Comparison of ENCODE assay signal across 23 cellular contexts in the genomic region with DNA sequence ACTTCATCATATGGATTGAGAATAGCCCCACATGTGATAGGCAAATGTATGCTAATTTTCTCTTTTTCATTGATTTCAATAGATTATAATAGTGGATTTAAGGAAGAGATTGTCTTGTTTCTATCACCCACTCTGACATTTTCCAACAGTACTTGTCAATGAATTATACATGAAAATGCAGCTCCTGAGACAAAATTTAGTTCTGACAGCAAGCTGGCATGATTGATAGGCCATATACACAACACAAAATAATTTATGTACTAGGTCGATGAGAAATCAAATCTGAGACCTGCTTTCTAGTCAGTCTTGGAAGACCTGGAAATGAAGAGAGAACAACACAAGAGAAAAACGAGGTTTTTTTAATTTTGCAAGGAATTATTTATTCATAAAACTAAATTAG.
DNase-seq lines count a peak whose midpoint lies in the region; ATAC-seq and TF ChIP-seq lines count a peak whose summit lies in the region.
"Had no signal": no experiment of that assay in that cellular context is flagged by ENCODE, and none has a peak within 500 bp of the region (broad histone marks: within the 10 kb centered on the region; RNA-seq: fewer than 3 reads in every experiment).

No MANE protein-coding gene starts in this region.

- no peaks in the 10 kb centered on the region for H3K36me3 ChIP-seq in sigmoid colon
- H3K36me3 ChIP-seq in uterus = no peaks in the 10 kb centered on the region
- no peaks in the 10 kb centered on the region for H3K36me3 ChIP-seq in GM23338 (ENCODE audit: insufficient read depth)
- no peaks in the 10 kb centered on the region for H3K36me3 ChIP-seq in upper lobe of left lung

- no peak overlapping the region for H3K4me2 ChIP-seq in GM23338

- no peak overlapping the region for H2AFZ ChIP-seq in GM23338

- H3K27me3 Mint-ChIP-seq in chondrocyte (ENCODE audit: low read depth) = no peaks in the 10 kb centered on the region
- H3K27me3 Mint-ChIP-seq in mesothelial cell of epicardium (ENCODE audit: low read depth) = no peaks in the 10 kb centered on the region
- H3K27me3 Mint-ChIP-seq in GM23338 (ENCODE audit: insufficient read depth, low read depth, poor library complexity) = no peaks in the 10 kb centered on the region

- DNase-seq in chondrocyte (ENCODE audit: low spot score) = no peak
- no peak for DNase-seq in mesothelial cell of epicardium (ENCODE audit: low spot score in 2 of 2, unreplicated experiment in 2 of 2)
- DNase-seq in sigmoid colon = no peak
- no peak for DNase-seq in uterus
- no peak for DNase-seq in activated CD4-positive, CD25-positive, alpha-beta regulatory T cell (lab: John Stamatoyannopoulos, UW)
- no peak for DNase-seq in GM23338 (ENCODE audit: low spot score)
- no peak for DNase-seq in HUDEP-2 (lab: John Stamatoyannopoulos, UW; ENCODE audit: unreplicated experiment in 76 of 76)
- DNase-seq in upper lobe of left lung = no peak
- DNase-seq: CD4-positive, CD25-positive, alpha-beta regulatory T cell; COR-L47; DMS79 treated with DMSO at 0.1 percent for 48 hours; H7; KBM-7; NCI-H1092 treated with DMSO at 0.1 percent for 48 hours; NCI-H1436 treated with DMSO at 0.1 percent for 48 hours; NCI-H1930; NCI-H510A; NCI-H774; NK-92 treated with Interleukin-12 subunit alpha and Interleukin-12 subunit beta, amount 100 ng/mL, for 24 hours; SIG-M5 had no signal

- TF ChIP-seq POLR2A in sigmoid colon (IDR thresholded peaks at IDR 0.05) (no peak), uterus (IDR thresholded peaks at IDR 0.05) (no peak), upper lobe of left lung (IDR thresholded peaks at IDR 0.05) (no peak)

- no peaks in the 10 kb centered on the region for H3K9me2 ChIP-seq in GM23338 (ENCODE audit: insufficient read depth)

- H3K27ac ChIP-seq in sigmoid colon (peak overlapping the region; percentile 81 to 98 (median 89)), uterus (peak overlapping the region; percentile 76 to 99), GM23338 (ENCODE audit: low read depth) (no peak overlapping the region), upper lobe of left lung (no peak overlapping the region)

- intact Hi-C loops in sigmoid colon (cut with DNase I) (no loop called here), uterus (cut with DNase I; ENCODE audit: low total_unique reads) (no loop called here)

- H3K4me3 Mint-ChIP-seq in chondrocyte (ENCODE audit: unreplicated experiment) (no peak overlapping the region), mesothelial cell of epicardium (no peak overlapping the region), GM23338 (no peak overlapping the region)
- H3K4me3 Mint-ChIP-seq: CD4-positive, CD25-positive, alpha-beta regulatory T cell had no signal

- H3K9me3 ChIP-seq in sigmoid colon (no peaks in the 10 kb centered on the region), uterus (no peaks in the 10 kb centered on the region), upper lobe of left lung (no peaks in the 10 kb centered on the region)

- H3K4me3 ChIP-seq in sigmoid colon (no peak overlapping the region), uterus (no peak overlapping the region), GM23338 (no peak overlapping the region), upper lobe of left lung (no peak overlapping the region)
- H3K4me3 ChIP-seq: GM12878 had no signal

- TF ChIP-seq CTCF in chondrocyte (IDR thresholded peaks at IDR 0.05) = no peak
- no peak for TF ChIP-seq CTCF in mesothelial cell of epicardium (IDR thresholded peaks at IDR 0.05; ENCODE audit: unreplicated experiment)
- TF ChIP-seq CTCF in sigmoid colon (IDR thresholded peaks at IDR 0.05) = no peak
- TF ChIP-seq CTCF in uterus (IDR thresholded peaks at IDR 0.05) = no peak
- TF ChIP-seq CTCF in GM23338 (conservative IDR thresholded peaks at IDR 0.05; ENCODE audit: low read depth in 2 of 2) = no peak
- no peak for TF ChIP-seq CTCF in upper lobe of left lung (IDR thresholded peaks at IDR 0.05)

- H3K4me1 ChIP-seq in sigmoid colon (peaks cover 0 to 61% (median 41%) of the 10 kb centered on the region in 4 donors), uterus (no peaks in the 10 kb centered on the region), GM23338 (ENCODE audit: insufficient read depth) (peaks cover 15% of the 10 kb centered on the region), upper lobe of left lung (no peaks in the 10 kb centered on the region)

- H3F3A ChIP-seq in GM23338 (replicated peaks; ENCODE audit: low read depth) = no peaks in the 10 kb centered on the region

- no peaks in the 10 kb centered on the region for H3K27me3 ChIP-seq in sigmoid colon
- no peaks in the 10 kb centered on the region for H3K27me3 ChIP-seq in uterus
- no peaks in the 10 kb centered on the region for H3K27me3 ChIP-seq in GM23338 (ENCODE audit: insufficient read depth)
- H3K27me3 ChIP-seq in upper lobe of left lung = no peaks in the 10 kb centered on the region

- TF ChIP-seq EP300 in sigmoid colon (IDR thresholded peaks at IDR 0.05) = no peak
- no peak for TF ChIP-seq EP300 in upper lobe of left lung (IDR thresholded peaks at IDR 0.05)

- ATAC-seq in GM23338 (no peak), upper lobe of left lung (ENCODE audit: low FRiP score in 2 of 2) (no peak)
- ATAC-seq: GM12878, HepG2, Panc1 had no signal

- peaks cover 4% of the 10 kb centered on the region for H3K9me3 Mint-ChIP-seq in chondrocyte (ENCODE audit: low read depth)
- peaks cover 11% of the 10 kb centered on the region for H3K9me3 Mint-ChIP-seq in mesothelial cell of epicardium
- no peaks in the 10 kb centered on the region for H3K9me3 Mint-ChIP-seq in GM23338

- H3K36me3 Mint-ChIP-seq in chondrocyte (ENCODE audit: low read depth) (no peaks in the 10 kb centered on the region), mesothelial cell of epicardium (peaks cover 4% of the 10 kb centered on the region), GM23338 (ENCODE audit: low read depth) (no peaks in the 10 kb centered on the region)
- H3K36me3 Mint-ChIP-seq: CD4-positive, CD25-positive, alpha-beta regulatory T cell had no signal

- WGBS in sigmoid colon, 2 donors = 85 to 86% methylated on average over 2 of the region's 2 CpGs
- 84 to 86% methylated on average over 2 of the region's 2 CpGs for WGBS in upper lobe of left lung, 2 donors

- H3K4me1 Mint-ChIP-seq in chondrocyte (ENCODE audit: low read depth) (peaks cover 25% of the 10 kb centered on the region), mesothelial cell of epicardium (peaks cover 48% of the 10 kb centered on the region), GM23338 (no peaks in the 10 kb centered on the region)
- H3K4me1 Mint-ChIP-seq: CD4-positive, CD25-positive, alpha-beta regulatory T cell had no signal

- no peaks in the 10 kb centered on the region for H3K79me2 ChIP-seq in GM23338 (replicated peaks; ENCODE audit: insufficient read depth)

- peak overlapping the region; percentile 70 for H3K27ac Mint-ChIP-seq in chondrocyte (ENCODE audit: unreplicated experiment)
- peak overlapping the region; percentile 98 for H3K27ac Mint-ChIP-seq in mesothelial cell of epicardium
- H3K27ac Mint-ChIP-seq in GM23338 = no peak overlapping the region
- H3K27ac Mint-ChIP-seq: CD4-positive, CD25-positive, alpha-beta regulatory T cell had no signal

- H4K20me1 ChIP-seq in GM23338 (replicated peaks; ENCODE audit: insufficient read depth) = no peaks in the 10 kb centered on the region

TF ChIP-seq in GM23338, 12 proteins besides CTCF, POLR2A, EP300 and RAD21 (continues in another document):
- TF ChIP-seq REST (IDR thresholded peaks at IDR 0.05; ENCODE audit: unreplicated experiment) = no peak
- TF ChIP-seq, protein P1, sequence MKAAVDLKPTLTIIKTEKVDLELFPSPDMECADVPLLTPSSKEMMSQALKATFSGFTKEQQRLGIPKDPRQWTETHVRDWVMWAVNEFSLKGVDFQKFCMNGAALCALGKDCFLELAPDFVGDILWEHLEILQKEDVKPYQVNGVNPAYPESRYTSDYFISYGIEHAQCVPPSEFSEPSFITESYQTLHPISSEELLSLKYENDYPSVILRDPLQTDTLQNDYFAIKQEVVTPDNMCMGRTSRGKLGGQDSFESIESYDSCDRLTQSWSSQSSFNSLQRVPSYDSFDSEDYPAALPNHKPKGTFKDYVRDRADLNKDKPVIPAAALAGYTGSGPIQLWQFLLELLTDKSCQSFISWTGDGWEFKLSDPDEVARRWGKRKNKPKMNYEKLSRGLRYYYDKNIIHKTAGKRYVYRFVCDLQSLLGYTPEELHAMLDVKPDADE (IDR thresholded peaks at IDR 0.05) = no peak
- no peak for TF ChIP-seq STAT1 (IDR thresholded peaks at IDR 0.05; ENCODE audit: unreplicated experiment)

Comparison
In these comparisons a context has a peak if more than half of its experiments do, and no peak if none do; other contexts are left out.
1. H3K27ac ChIP-seq: peak in sigmoid colon (4 of 4) and uterus (2 of 2); none in GM23338 (single experiment) and upper lobe of left lung (0 of 4).